ENCODE assay signal across 8 cellular contexts in the genomic region with DNA sequence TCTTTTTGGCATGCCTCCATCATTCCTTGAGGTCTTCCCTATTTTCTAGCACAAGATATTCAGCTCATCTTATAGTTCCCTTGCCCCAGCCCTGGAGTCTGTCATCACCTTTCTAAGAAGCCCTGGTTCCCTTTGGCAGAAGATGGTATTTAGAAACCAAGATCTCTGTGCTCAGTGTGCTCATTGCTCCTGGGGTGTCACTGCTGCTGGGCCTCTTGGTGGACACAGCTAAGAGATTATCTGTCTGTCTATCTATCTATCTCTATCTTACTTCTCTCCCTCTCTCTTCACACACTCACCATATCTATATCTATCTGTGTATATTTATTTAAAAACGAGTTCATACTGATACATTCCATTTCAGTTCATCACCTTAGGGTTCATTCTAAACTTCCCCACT.
"Had no signal": no experiment of that assay in that cellular context is flagged by ENCODE, and none has a peak within 500 bp of the region (broad histone marks: within the 10 kb centered on the region; RNA-seq: fewer than 3 reads in every experiment).

No MANE protein-coding gene starts in this region.

- H3K4me2 ChIP-seq: KMS-11 had no signal

- H3K27ac ChIP-seq: HL-60, KMS-11 had no signal

- H3K36me3 Mint-ChIP-seq: IgD-negative memory B cell had no signal

- DNase-seq: IMR-90, KBM-7, KG1 had no signal

- H3K4me3 ChIP-seq: K562 had no signal

- ATAC-seq: K562 had no signal

- H3K9ac ChIP-seq: KMS-11 had no signal

- H3K27ac Mint-ChIP-seq: IgD-negative memory B cell had no signal

- H3K4me3 Mint-ChIP-seq: IgD-negative memory B cell had no signal

- FAIRE-seq: HTR-8/SVneo, K562 had no signal
